ENCODE assay signal across 1 cellular context in the genomic region with DNA sequence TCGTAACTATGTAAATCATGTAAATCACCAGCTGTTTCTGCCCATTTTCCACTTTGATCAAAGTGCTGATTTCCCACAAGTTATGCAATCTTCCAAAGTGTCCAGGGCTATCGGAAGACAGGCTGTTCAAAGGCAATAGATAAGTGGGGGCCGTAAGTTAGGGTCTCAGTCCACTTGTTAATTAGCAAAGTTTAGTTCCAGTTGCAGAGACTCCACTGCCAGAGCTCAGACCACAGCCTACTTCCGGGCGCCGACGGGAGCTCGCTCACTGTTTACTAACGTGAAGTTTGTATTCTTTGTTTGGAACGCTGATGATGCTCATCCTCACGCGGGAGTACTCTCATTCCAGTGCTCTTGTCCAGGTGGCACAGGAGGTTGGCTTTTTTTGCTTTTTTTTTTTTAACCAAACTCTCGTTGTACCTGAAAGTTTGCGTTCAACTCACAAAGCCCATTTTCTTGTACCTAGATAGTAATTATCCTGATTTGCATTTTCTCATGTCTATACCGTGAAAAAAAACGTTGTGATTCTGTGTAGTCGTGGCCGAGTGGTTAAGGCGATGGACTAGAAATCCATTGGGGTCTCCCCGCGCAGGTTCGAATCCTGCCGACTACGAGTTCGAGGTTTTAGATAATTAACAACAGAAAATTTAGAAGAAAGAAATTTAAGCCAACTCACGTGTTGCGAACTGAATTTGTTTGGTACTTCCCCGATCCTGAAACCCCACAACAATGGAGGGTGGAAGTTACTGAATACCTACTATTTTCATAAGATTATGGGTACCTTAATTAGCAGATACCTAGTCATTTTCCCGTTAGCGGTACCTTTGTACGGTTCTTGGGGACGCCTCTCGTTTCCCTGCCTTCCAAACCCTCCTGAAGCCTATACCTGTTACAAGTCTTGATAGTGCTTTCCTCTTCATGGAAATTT.
A peak's percentile ranks its signal among the peaks of the same experiment; 100 is the strongest.
TF ChIP-seq lines count a peak whose summit lies in the region.

No MANE protein-coding gene starts in this region.

TF ChIP-seq in K562, 482 proteins besides CTCF, POLR2A, EP300 and RAD21 (continued from another document and continues in another):
- TF ChIP-seq, protein P1, sequence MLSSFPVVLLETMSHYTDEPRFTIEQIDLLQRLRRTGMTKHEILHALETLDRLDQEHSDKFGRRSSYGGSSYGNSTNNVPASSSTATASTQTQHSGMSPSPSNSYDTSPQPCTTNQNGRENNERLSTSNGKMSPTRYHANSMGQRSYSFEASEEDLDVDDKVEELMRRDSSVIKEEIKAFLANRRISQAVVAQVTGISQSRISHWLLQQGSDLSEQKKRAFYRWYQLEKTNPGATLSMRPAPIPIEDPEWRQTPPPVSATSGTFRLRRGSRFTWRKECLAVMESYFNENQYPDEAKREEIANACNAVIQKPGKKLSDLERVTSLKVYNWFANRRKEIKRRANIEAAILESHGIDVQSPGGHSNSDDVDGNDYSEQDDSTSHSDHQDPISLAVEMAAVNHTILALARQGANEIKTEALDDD (IDR thresholded peaks at IDR 0.05): peak; percentile 97
- TF ChIP-seq, protein P2, sequence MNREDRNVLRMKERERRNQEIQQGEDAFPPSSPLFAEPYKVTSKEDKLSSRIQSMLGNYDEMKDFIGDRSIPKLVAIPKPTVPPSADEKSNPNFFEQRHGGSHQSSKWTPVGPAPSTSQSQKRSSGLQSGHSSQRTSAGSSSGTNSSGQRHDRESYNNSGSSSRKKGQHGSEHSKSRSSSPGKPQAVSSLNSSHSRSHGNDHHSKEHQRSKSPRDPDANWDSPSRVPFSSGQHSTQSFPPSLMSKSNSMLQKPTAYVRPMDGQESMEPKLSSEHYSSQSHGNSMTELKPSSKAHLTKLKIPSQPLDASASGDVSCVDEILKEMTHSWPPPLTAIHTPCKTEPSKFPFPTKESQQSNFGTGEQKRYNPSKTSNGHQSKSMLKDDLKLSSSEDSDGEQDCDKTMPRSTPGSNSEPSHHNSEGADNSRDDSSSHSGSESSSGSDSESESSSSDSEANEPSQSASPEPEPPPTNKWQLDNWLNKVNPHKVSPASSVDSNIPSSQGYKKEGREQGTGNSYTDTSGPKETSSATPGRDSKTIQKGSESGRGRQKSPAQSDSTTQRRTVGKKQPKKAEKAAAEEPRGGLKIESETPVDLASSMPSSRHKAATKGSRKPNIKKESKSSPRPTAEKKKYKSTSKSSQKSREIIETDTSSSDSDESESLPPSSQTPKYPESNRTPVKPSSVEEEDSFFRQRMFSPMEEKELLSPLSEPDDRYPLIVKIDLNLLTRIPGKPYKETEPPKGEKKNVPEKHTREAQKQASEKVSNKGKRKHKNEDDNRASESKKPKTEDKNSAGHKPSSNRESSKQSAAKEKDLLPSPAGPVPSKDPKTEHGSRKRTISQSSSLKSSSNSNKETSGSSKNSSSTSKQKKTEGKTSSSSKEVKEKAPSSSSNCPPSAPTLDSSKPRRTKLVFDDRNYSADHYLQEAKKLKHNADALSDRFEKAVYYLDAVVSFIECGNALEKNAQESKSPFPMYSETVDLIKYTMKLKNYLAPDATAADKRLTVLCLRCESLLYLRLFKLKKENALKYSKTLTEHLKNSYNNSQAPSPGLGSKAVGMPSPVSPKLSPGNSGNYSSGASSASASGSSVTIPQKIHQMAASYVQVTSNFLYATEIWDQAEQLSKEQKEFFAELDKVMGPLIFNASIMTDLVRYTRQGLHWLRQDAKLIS (CRISPR knock-in tag; IDR thresholded peaks at IDR 0.05): peak; percentile 45; the same call in 1 of the 2 replicates
- TF ChIP-seq, protein P3, sequence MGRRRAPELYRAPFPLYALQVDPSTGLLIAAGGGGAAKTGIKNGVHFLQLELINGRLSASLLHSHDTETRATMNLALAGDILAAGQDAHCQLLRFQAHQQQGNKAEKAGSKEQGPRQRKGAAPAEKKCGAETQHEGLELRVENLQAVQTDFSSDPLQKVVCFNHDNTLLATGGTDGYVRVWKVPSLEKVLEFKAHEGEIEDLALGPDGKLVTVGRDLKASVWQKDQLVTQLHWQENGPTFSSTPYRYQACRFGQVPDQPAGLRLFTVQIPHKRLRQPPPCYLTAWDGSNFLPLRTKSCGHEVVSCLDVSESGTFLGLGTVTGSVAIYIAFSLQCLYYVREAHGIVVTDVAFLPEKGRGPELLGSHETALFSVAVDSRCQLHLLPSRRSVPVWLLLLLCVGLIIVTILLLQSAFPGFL (CRISPR knock-in tag; IDR thresholded peaks at IDR 0.05): no peak; the same call in 1 of the 2 replicates
- TF ChIP-seq ZBTB7A (IDR thresholded peaks at IDR 0.05; ENCODE audit: borderline replicate concordance, control insufficient read depth, low read depth, low read length) (peak; percentile 61), CTBP1 (IDR thresholded peaks at IDR 0.05; ENCODE audit: borderline replicate concordance) (peak; percentile 62), HDGF (IDR thresholded peaks at IDR 0.05) (no peak), BRD4 (IDR thresholded peaks at IDR 0.05) (peak; percentile 83), NR2C2 (CRISPR knock-in tag; IDR thresholded peaks at IDR 0.05) (no peak), NR2C2 (tag; IDR thresholded peaks at IDR 0.05) (0 out of 2 replicates have a peak, but pooled peaks have one; percentile 25), NUFIP1 (IDR thresholded peaks at IDR 0.05; ENCODE audit: partially characterized antibody) (peak; percentile 3), PHF8 (IDR thresholded peaks at IDR 0.05; ENCODE audit: borderline replicate concordance, low read length) (peak; percentile 26; the same call in 1 of the 2 replicates), DNMT1 (IDR thresholded peaks at IDR 0.05) (peak; percentile 46; the same call in 1 of the 2 replicates), TRIM28 (IDR thresholded peaks at IDR 0.05) (peak; percentile 53; the same call in 1 of the 2 replicates), KDM5B (IDR thresholded peaks at IDR 0.05; ENCODE audit: insufficient replicate concordance, low read depth, low read length) (peak; percentile 27), ZNF143 (CRISPR knock-in tag; IDR thresholded peaks at IDR 0.05) (no peak), U2AF2 (optimal IDR thresholded peaks at IDR 0.05; ENCODE audit: low read depth, low read length) (no peak), FOS (IDR thresholded peaks at IDR 0.05; ENCODE audit: extremely low read depth, insufficient read length) (peak; percentile 1), SAP30 (IDR thresholded peaks at IDR 0.05; ENCODE audit: borderline replicate concordance, insufficient read depth, low read depth, low read length, poor library complexity, severe bottlenecking) (peak; percentile 39), SOX6 (IDR thresholded peaks at IDR 0.05) (peak; percentile 93), MAFF (IDR thresholded peaks at IDR 0.05; ENCODE audit: low read length) (peak; percentile 3; the same call in 1 of the 2 replicates), RB1 (IDR thresholded peaks at IDR 0.05; ENCODE audit: low read depth) (peak; percentile 49), ZNF41 (CRISPR knock-in tag; conservative IDR thresholded peaks at IDR 0.05) (no peak), HDAC2 (IDR thresholded peaks at IDR 0.05) (peak; percentile 95), CREM (IDR thresholded peaks at IDR 0.05; ENCODE audit: low read depth) (peak; percentile 70), KDM2B (CRISPR knock-in tag; IDR thresholded peaks at IDR 0.05) (no peak), DDX20 (tag; IDR thresholded peaks at IDR 0.05; ENCODE audit: low read depth) (no peak), MTA3 (IDR thresholded peaks at IDR 0.05; ENCODE audit: borderline replicate concordance) (peak; percentile 57), ETV1 (tag; conservative IDR thresholded peaks at IDR 0.05; ENCODE audit: low read depth) (peak; percentile 89), GTF2F1 (IDR thresholded peaks at IDR 0.05; ENCODE audit: low read depth, low read length) (no peak), SP1 (CRISPR knock-in tag; IDR thresholded peaks at IDR 0.05) (peak; percentile 73), SP2 (IDR thresholded peaks at IDR 0.05; ENCODE audit: extremely low read depth, low read depth, low read length, poor library complexity, severe bottlenecking) (no peak), NCOA2 (IDR thresholded peaks at IDR 0.05; ENCODE audit: partially characterized antibody in 2 of 2) (peak in 1 of 2 experiments; percentile 77), TAF1 (IDR thresholded peaks at IDR 0.05; ENCODE audit: control insufficient read depth, extremely low read depth, insufficient read depth, low read length, severe bottlenecking) (peak; percentile 34), KLF10 (CRISPR knock-in tag; IDR thresholded peaks at IDR 0.05) (peak; percentile 48; the same call in 1 of the 2 replicates), WHSC1 (IDR thresholded peaks at IDR 0.05; ENCODE audit: low read length) (no peak)
- TF ChIP-seq, protein P4, sequence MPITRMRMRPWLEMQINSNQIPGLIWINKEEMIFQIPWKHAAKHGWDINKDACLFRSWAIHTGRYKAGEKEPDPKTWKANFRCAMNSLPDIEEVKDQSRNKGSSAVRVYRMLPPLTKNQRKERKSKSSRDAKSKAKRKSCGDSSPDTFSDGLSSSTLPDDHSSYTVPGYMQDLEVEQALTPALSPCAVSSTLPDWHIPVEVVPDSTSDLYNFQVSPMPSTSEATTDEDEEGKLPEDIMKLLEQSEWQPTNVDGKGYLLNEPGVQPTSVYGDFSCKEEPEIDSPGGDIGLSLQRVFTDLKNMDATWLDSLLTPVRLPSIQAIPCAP (CRISPR knock-in tag; IDR thresholded peaks at IDR 0.05; ENCODE audit: borderline replicate concordance): no peak
- TF ChIP-seq, protein P5, sequence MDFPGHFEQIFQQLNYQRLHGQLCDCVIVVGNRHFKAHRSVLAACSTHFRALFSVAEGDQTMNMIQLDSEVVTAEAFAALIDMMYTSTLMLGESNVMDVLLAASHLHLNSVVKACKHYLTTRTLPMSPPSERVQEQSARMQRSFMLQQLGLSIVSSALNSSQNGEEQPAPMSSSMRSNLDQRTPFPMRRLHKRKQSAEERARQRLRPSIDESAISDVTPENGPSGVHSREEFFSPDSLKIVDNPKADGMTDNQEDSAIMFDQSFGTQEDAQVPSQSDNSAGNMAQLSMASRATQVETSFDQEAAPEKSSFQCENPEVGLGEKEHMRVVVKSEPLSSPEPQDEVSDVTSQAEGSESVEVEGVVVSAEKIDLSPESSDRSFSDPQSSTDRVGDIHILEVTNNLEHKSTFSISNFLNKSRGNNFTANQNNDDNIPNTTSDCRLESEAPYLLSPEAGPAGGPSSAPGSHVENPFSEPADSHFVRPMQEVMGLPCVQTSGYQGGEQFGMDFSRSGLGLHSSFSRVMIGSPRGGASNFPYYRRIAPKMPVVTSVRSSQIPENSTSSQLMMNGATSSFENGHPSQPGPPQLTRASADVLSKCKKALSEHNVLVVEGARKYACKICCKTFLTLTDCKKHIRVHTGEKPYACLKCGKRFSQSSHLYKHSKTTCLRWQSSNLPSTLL (IDR thresholded peaks at IDR 0.05): peak; percentile 74; the same call in 1 of the 2 replicates
- TF ChIP-seq, protein P6, sequence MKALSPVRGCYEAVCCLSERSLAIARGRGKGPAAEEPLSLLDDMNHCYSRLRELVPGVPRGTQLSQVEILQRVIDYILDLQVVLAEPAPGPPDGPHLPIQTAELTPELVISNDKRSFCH (CRISPR knock-in tag; IDR thresholded peaks at IDR 0.05): no peak
- TF ChIP-seq, protein P6 (tag; IDR thresholded peaks at IDR 0.05): no peak
- TF ChIP-seq, protein P7, sequence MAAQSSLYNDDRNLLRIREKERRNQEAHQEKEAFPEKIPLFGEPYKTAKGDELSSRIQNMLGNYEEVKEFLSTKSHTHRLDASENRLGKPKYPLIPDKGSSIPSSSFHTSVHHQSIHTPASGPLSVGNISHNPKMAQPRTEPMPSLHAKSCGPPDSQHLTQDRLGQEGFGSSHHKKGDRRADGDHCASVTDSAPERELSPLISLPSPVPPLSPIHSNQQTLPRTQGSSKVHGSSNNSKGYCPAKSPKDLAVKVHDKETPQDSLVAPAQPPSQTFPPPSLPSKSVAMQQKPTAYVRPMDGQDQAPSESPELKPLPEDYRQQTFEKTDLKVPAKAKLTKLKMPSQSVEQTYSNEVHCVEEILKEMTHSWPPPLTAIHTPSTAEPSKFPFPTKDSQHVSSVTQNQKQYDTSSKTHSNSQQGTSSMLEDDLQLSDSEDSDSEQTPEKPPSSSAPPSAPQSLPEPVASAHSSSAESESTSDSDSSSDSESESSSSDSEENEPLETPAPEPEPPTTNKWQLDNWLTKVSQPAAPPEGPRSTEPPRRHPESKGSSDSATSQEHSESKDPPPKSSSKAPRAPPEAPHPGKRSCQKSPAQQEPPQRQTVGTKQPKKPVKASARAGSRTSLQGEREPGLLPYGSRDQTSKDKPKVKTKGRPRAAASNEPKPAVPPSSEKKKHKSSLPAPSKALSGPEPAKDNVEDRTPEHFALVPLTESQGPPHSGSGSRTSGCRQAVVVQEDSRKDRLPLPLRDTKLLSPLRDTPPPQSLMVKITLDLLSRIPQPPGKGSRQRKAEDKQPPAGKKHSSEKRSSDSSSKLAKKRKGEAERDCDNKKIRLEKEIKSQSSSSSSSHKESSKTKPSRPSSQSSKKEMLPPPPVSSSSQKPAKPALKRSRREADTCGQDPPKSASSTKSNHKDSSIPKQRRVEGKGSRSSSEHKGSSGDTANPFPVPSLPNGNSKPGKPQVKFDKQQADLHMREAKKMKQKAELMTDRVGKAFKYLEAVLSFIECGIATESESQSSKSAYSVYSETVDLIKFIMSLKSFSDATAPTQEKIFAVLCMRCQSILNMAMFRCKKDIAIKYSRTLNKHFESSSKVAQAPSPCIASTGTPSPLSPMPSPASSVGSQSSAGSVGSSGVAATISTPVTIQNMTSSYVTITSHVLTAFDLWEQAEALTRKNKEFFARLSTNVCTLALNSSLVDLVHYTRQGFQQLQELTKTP (IDR thresholded peaks at IDR 0.05; ENCODE audit: low read depth in 1 of 2, partially characterized antibody in 2 of 2): peak; percentile 49 to 85
- TF ChIP-seq, protein P8, sequence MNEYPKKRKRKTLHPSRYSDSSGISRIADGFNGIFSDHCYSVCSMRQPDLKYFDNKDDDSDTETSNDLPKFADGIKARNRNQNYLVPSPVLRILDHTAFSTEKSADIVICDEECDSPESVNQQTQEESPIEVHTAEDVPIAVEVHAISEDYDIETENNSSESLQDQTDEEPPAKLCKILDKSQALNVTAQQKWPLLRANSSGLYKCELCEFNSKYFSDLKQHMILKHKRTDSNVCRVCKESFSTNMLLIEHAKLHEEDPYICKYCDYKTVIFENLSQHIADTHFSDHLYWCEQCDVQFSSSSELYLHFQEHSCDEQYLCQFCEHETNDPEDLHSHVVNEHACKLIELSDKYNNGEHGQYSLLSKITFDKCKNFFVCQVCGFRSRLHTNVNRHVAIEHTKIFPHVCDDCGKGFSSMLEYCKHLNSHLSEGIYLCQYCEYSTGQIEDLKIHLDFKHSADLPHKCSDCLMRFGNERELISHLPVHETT (CRISPR knock-in tag; conservative IDR thresholded peaks at IDR 0.05 in 1 of 2, IDR thresholded peaks at IDR 0.05 in 1 of 2): no peak
- TF ChIP-seq, protein P9, sequence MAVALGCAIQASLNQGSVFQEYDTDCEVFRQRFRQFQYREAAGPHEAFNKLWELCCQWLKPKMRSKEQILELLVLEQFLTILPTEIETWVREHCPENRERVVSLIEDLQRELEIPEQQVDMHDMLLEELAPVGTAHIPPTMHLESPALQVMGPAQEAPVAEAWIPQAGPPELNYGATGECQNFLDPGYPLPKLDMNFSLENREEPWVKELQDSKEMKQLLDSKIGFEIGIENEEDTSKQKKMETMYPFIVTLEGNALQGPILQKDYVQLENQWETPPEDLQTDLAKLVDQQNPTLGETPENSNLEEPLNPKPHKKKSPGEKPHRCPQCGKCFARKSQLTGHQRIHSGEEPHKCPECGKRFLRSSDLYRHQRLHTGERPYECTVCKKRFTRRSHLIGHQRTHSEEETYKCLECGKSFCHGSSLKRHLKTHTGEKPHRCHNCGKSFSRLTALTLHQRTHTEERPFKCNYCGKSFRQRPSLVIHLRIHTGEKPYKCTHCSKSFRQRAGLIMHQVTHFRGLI (CRISPR knock-in tag; IDR thresholded peaks at IDR 0.05): 0 out of 2 replicates have a peak, but pooled peaks have one; percentile 9
